1 cellular context compared by ENCODE assay signal in the genomic region with DNA sequence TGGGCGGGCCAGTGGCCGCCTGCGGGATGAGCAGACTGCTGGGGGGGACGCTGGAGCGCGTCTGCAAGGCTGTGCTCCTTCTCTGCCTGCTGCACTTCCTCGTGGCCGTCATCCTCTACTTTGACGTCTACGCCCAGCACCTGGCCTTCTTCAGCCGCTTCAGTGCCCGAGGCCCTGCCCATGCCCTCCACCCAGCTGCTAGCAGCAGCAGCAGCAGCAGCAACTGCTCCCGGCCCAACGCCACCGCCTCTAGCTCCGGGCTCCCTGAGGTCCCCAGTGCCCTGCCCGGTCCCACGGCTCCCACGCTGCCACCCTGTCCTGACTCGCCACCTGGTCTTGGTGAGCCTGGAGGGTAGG.
TF ChIP-seq lines count a peak whose summit lies in the region.

No MANE protein-coding gene starts in this region.

TF ChIP-seq in HepG2, 621 proteins besides CTCF, POLR2A, EP300 and RAD21:
- TF ChIP-seq HNRNPL (IDR thresholded peaks at IDR 0.05; ENCODE audit: low read depth, low read length) (0 out of 2 replicates have a peak, but pooled peaks have one; percentile 54), MTA3 (CRISPR knock-in tag; IDR thresholded peaks at IDR 0.05) (no peak), RBFOX2 (IDR thresholded peaks at IDR 0.05; ENCODE audit: low read depth, low read length) (peak; percentile 61)
- TF ChIP-seq, protein P1, sequence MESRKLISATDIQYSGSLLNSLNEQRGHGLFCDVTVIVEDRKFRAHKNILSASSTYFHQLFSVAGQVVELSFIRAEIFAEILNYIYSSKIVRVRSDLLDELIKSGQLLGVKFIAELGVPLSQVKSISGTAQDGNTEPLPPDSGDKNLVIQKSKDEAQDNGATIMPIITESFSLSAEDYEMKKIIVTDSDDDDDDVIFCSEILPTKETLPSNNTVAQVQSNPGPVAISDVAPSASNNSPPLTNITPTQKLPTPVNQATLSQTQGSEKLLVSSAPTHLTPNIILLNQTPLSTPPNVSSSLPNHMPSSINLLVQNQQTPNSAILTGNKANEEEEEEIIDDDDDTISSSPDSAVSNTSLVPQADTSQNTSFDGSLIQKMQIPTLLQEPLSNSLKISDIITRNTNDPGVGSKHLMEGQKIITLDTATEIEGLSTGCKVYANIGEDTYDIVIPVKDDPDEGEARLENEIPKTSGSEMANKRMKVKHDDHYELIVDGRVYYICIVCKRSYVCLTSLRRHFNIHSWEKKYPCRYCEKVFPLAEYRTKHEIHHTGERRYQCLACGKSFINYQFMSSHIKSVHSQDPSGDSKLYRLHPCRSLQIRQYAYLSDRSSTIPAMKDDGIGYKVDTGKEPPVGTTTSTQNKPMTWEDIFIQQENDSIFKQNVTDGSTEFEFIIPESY (CRISPR knock-in tag; IDR thresholded peaks at IDR 0.05) = peak; percentile 66
